In the genomic region with DNA sequence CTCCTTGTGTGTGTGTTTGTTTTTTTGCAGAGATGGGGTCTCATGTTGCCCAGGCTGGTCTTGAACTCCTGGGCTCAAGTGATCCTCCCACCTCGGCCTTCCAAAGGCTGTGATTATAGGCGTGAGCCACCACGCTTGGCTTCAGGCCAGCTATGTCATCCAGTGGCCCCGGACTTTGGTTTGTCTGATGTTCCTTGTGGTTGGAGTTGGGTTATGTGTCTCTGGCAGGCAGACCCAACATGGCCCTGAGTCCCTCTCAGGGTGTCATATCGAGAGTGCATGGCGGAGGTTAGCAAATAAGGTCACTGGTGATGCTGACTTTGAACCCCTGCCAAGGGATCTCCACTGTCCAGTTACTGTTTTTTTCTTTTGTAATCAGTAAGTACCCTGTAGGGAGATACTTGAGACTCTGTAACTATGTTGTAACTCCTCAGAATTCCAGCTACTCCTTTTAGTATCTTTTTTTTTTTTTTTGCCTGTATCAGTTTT, we compare ENCODE assay signal across 17 cellular contexts. TPM values are rescaled to one million over a fixed set of nuclear protein-coding genes. Genes with fewer than 3 reads are reported as not detected.
A peak's percentile ranks its signal among the peaks of the same experiment; 100 is the strongest.
DNase-seq lines count a peak whose midpoint lies in the region; ATAC-seq and TF ChIP-seq lines count a peak whose summit lies in the region.
"Had no signal": no experiment of that assay in that cellular context is flagged by ENCODE, and none has a peak within 500 bp of the region (broad histone marks: within the 10 kb centered on the region; RNA-seq: fewer than 3 reads in every experiment).

No MANE protein-coding gene starts in this region.

- H3K4me3 Mint-ChIP-seq in CD4-positive, alpha-beta T cell: no peak overlapping the region
- H3K4me3 Mint-ChIP-seq: activated naive CD8-positive, alpha-beta T cell treated with anti-CD3 and anti-CD28 coated beads, Interleukin-2, amount 50 U/mL, for 24 hours had no signal

- H3K27me3 ChIP-seq in Peyer's patch (no peaks in the 10 kb centered on the region), fibroblast of lung (ENCODE audit: control insufficient read depth, insufficient read depth, low read length) (no peaks in the 10 kb centered on the region), osteoblast (ENCODE audit: insufficient read depth, low read length) (no peaks in the 10 kb centered on the region)
- H3K27me3 ChIP-seq in CD4-positive, alpha-beta T cell (ENCODE audit: control insufficient read depth, insufficient read depth, low read length): no peaks in the 10 kb centered on the region
- H3K27me3 ChIP-seq: ovary, suprapubic skin had no signal

- H3K9me3 Mint-ChIP-seq in CD4-positive, alpha-beta T cell: no peaks in the 10 kb centered on the region
- H3K9me3 Mint-ChIP-seq: activated naive CD8-positive, alpha-beta T cell treated with anti-CD3 and anti-CD28 coated beads, Interleukin-2, amount 50 U/mL, for 24 hours had no signal

- H3K4me1 ChIP-seq in Peyer's patch: no peaks in the 10 kb centered on the region
- no peaks in the 10 kb centered on the region for H3K4me1 ChIP-seq in fibroblast of lung (ENCODE audit: control insufficient read depth, extremely low read depth, insufficient read depth, low read length)
- H3K4me1 ChIP-seq in osteoblast (ENCODE audit: insufficient read depth, low read length): peaks cover 9% of the 10 kb centered on the region
- H3K4me1 ChIP-seq: suprapubic skin had no signal

- H3K27ac ChIP-seq in Peyer's patch (no peak overlapping the region), fibroblast of lung (ENCODE audit: insufficient read depth, low read length) (no peak overlapping the region), osteoblast (ENCODE audit: low read depth, low read length) (no peak overlapping the region)
- H3K27ac ChIP-seq in CD4-positive, alpha-beta T cell (ENCODE audit: low read depth, low read length): no peak overlapping the region
- H3K27ac ChIP-seq: coronary artery, ovary, suprapubic skin had no signal

- intact Hi-C loops in CD4-positive, alpha-beta T cell (cut with DNase I, micrococcal nuclease): loop anchor here in 1 of 2 experiments (10.0 kb wide), 1 partner anchor 63 kb away; no protein-coding TSS in a partner anchor

- no peak overlapping the region for H2AFZ ChIP-seq in fibroblast of lung (ENCODE audit: low read length)
- no peak overlapping the region for H2AFZ ChIP-seq in osteoblast (ENCODE audit: low read length)

- H3K36me3 ChIP-seq in Peyer's patch (peaks cover 0 to 83% (median 0%) of the 10 kb centered on the region in 3 donors), fibroblast of lung (ENCODE audit: control insufficient read depth, insufficient read depth, low read length) (peaks cover 21% of the 10 kb centered on the region), osteoblast (ENCODE audit: insufficient read depth, low read length) (peaks cover 68% of the 10 kb centered on the region)
- H3K36me3 ChIP-seq: ovary had no signal

- TF ChIP-seq POLR2A in Peyer's patch (IDR thresholded peaks at IDR 0.05): no peak

- CTCF ChIA-PET in CD4-positive, alpha-beta T cell (lab: Charles Lee): interaction anchor here (0.7 kb wide), 1 partner anchor 217 kb away, joined by 4 read pairs; no protein-coding TSS in a partner anchor

- H3K9ac ChIP-seq in fibroblast of lung (ENCODE audit: insufficient read depth, low read length): no peak overlapping the region

- DNase-seq in Caki2 (ENCODE audit: low read depth): peak; percentile 12
- DNase-seq in Peyer's patch: peak in 2 of 3 donors; percentile 78 to 80
- peak; percentile 6 to 55 for DNase-seq in fibroblast of lung (ENCODE audit: low read depth in 2 of 2)
- DNase-seq in osteoblast (ENCODE audit: insufficient read length, low spot score, missing footprints): peak; percentile 59
- no peak for DNase-seq in GOT3 (lab: John Stamatoyannopoulos, UW)
- DNase-seq in NCI-H1436 treated with DMSO at 0.1 percent for 48 hours (lab: John Stamatoyannopoulos, UW): no peak
- no peak for DNase-seq in CD4-positive, alpha-beta T cell
- DNase-seq in SW 1271 (lab: John Stamatoyannopoulos, UW): no peak
- DNase-seq: activated CD4-positive, CD25-positive, alpha-beta regulatory T cell; activated CD8-positive, alpha-beta memory T cell treated with anti-CD3 and anti-CD28 coated beads, Interleukin-2, amount 50 U/mL, for 48 hours; activated naive CD8-positive, alpha-beta T cell treated with anti-CD3 and anti-CD28 coated beads, Interleukin-2, amount 50 U/mL, for 24 hours; DMS79 treated with DMSO at 0.1 percent for 48 hours; NCI-H2171 treated with DMSO at 0.1 percent for 48 hours; ovary; stimulated activated CD4-positive, alpha-beta T cell treated with anti-CD3 and anti-CD28 coated beads, Interleukin-15, amount 100 ng/mL, for 24 hours had no signal

- H3K4me2 ChIP-seq in fibroblast of lung (ENCODE audit: extremely low read depth, insufficient read depth, low read length) (no peak overlapping the region), osteoblast (ENCODE audit: insufficient read depth, low read length) (no peak overlapping the region)

- TF ChIP-seq CTCF in Peyer's patch (IDR thresholded peaks at IDR 0.05) (no peak), fibroblast of lung (conservative IDR thresholded peaks at IDR 0.05 in 1 of 2, IDR thresholded peaks at IDR 0.05 in 1 of 2; ENCODE audit: low read depth in 1 of 2, low read length in 2 of 2) (no peak), osteoblast (IDR thresholded peaks at IDR 0.05; ENCODE audit: extremely low read depth, low read depth, low read length) (no peak)
- no peak for TF ChIP-seq CTCF in CD4-positive, alpha-beta T cell (IDR thresholded peaks at IDR 0.05)

- peaks cover 79% of the 10 kb centered on the region for H3K36me3 Mint-ChIP-seq in CD4-positive, alpha-beta T cell (ENCODE audit: low read depth)

- no peaks in the 10 kb centered on the region for H3K9me3 ChIP-seq in Peyer's patch
- H3K9me3 ChIP-seq in fibroblast of lung (ENCODE audit: control insufficient read depth, insufficient read depth, low read depth, low read length): no peaks in the 10 kb centered on the region
- H3K9me3 ChIP-seq in osteoblast (ENCODE audit: low read depth, low read length): no peaks in the 10 kb centered on the region
- no peaks in the 10 kb centered on the region for H3K9me3 ChIP-seq in CD4-positive, alpha-beta T cell (ENCODE audit: control insufficient read depth, low read length)
- H3K9me3 ChIP-seq: ovary, suprapubic skin had no signal

- H3K4me3 ChIP-seq in Peyer's patch: no peak overlapping the region
- H3K4me3 ChIP-seq in fibroblast of lung (replicated peaks in 1 of 4; ENCODE audit: control extremely low read depth in 1 of 4, insufficient read depth in 1 of 4, low read depth in 3 of 4, low read length in 4 of 4): no peak overlapping the region
- H3K4me3 ChIP-seq in osteoblast (ENCODE audit: insufficient read depth, low read length): no peak overlapping the region
- H3K4me3 ChIP-seq: coronary artery, ovary, suprapubic skin had no signal

- in situ Hi-C loops in Caki2 (cut with HindIII; ENCODE audit: low pct_unique_long_range_greater_than_20kb, low sequenced_read_pairs): no loop called here

- H4K20me1 ChIP-seq in fibroblast of lung (ENCODE audit: control insufficient read depth, extremely low read depth, insufficient read depth, low read length): no peaks in the 10 kb centered on the region
- H4K20me1 ChIP-seq in osteoblast (ENCODE audit: insufficient read depth, low read length): peaks cover 12% of the 10 kb centered on the region

- no peaks in the 10 kb centered on the region for H3K27me3 Mint-ChIP-seq in CD4-positive, alpha-beta T cell
- H3K27me3 Mint-ChIP-seq: activated naive CD8-positive, alpha-beta T cell treated with anti-CD3 and anti-CD28 coated beads, Interleukin-2, amount 50 U/mL, for 24 hours had no signal

- H3K79me2 ChIP-seq in fibroblast of lung (ENCODE audit: control insufficient read depth, insufficient read depth, low read length): no peaks in the 10 kb centered on the region
- H3K79me2 ChIP-seq in osteoblast (ENCODE audit: insufficient read depth, low read length): no peaks in the 10 kb centered on the region

- POLR2A ChIA-PET in CD4-positive, alpha-beta T cell (lab: Charles Lee): no interaction called here

- no peak for ATAC-seq in CD4-positive, alpha-beta T cell (ENCODE audit: poor library complexity)
- ATAC-seq: activated naive CD8-positive, alpha-beta T cell treated with anti-CD3 and anti-CD28 coated beads, Interleukin-2, amount 50 U/mL, for 24 hours had no signal

- H3K27ac Mint-ChIP-seq in CD4-positive, alpha-beta T cell: no peak overlapping the region
- H3K27ac Mint-ChIP-seq: activated naive CD8-positive, alpha-beta T cell treated with anti-CD3 and anti-CD28 coated beads, Interleukin-2, amount 50 U/mL, for 24 hours had no signal

- H3K4me1 Mint-ChIP-seq in CD4-positive, alpha-beta T cell (ENCODE audit: low read depth): no peaks in the 10 kb centered on the region
- H3K4me1 Mint-ChIP-seq: activated naive CD8-positive, alpha-beta T cell treated with anti-CD3 and anti-CD28 coated beads, Interleukin-2, amount 50 U/mL, for 24 hours had no signal

RNA-seq across cellular contexts. Expression of gene SMARCA4, which starts 37.3 kb away (rescaled TPM):
- total RNA-seq in Caki2 (2014; rRNA removed; shearing (Covaris generic); ENCODE audit: low replicate concordance): 76.1 and 109 TPM in 2 replicates
- total RNA-seq in Peyer's patch (100 to 1,000 TPM in 2 of 4 donors, 10 to 100 TPM in 2; 68.3 to 208 (median 114) TPM), fibroblast of lung (35.7 and 61.1 TPM in 2 replicates), osteoblast (52.2 and 52.8 TPM in 2 replicates)
- 28.1 and 53.1 TPM in 2 replicates for polyA plus RNA-seq in fibroblast of lung
- polyA plus RNA-seq in fibroblast of lung (2012): 70.1 and 109 TPM in 2 replicates
- polyA minus RNA-seq in fibroblast of lung (ENCODE audit: low replicate concordance): 168 and 225 TPM in 2 replicates
- total RNA-seq in CD4-positive, alpha-beta T cell: 10 to 100 TPM; 69.6 to 74.5 TPM

Comparison
In these comparisons a context has a peak if more than half of its experiments do, and no peak if none do; other contexts are left out.
1. DNase-seq: peak in Caki2 (single experiment), Peyer's patch (2 of 3), fibroblast of lung (2 of 2) and osteoblast (single experiment); none in GOT3 (single experiment), NCI-H1436 treated with DMSO at 0.1 percent for 48 hours (single experiment), CD4-positive, alpha-beta T cell (0 of 10) and SW 1271 (0 of 2).